11 cellular contexts compared by ENCODE assay signal in the genomic region with DNA sequence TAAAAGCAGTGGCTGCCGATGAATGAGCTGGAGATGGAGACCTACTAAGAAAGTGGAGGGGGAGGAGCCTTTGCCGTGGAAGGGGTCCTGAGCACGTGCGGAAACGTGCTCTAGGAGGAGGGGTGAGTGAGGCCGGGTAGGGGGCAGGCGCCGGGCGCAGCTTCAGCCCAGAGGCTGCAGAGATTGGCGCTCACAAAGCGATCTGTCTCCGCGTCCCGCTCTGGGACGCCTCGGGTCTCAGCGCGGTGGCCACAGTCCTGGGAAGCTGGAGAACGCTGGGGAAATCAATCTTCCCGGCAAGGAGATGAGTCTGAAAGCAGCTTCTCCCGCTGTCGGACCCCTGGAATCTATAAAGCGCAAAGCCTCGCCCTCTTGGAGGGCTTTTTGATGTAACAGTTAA. TPM values are rescaled to one million over a fixed set of nuclear protein-coding genes. Genes with fewer than 3 reads are reported as not detected.
A peak's percentile ranks its signal among the peaks of the same experiment; 100 is the strongest.
DNase-seq lines count a peak whose midpoint lies in the region; ATAC-seq and TF ChIP-seq lines count a peak whose summit lies in the region.
"Had no signal": no experiment of that assay in that cellular context is flagged by ENCODE, and none has a peak within 500 bp of the region (broad histone marks: within the 10 kb centered on the region; RNA-seq: fewer than 3 reads in every experiment).

No MANE protein-coding gene starts in this region.

- ATAC-seq in heart left ventricle: no peak
- no peak for ATAC-seq in activated CD4-positive, alpha-beta T cell treated with anti-CD3 and anti-CD28 coated beads for 36 hours
- no peak for ATAC-seq in HG02588 (IDR thresholded peaks at IDR 0.05; ENCODE audit: unreplicated experiment)

- H3K27me3 ChIP-seq in heart left ventricle (peaks cover 0 to 65% (median 0%) of the 10 kb centered on the region in 9 donors), rectal smooth muscle tissue (ENCODE audit: control insufficient read depth, insufficient read depth, low read length) (no peaks in the 10 kb centered on the region)

- H3K27ac ChIP-seq in heart left ventricle: peak overlapping the region in 1 of 12 donors; percentile 80
- peak overlapping the region; percentile 48 for H3K27ac ChIP-seq in rectal smooth muscle tissue (ENCODE audit: low read depth, low read length)

- intact Hi-C loops in heart left ventricle (cut with DNase I): loop anchor here in 1 of 10 donors (5.0 kb wide), 1 partner anchor 56 kb away; no protein-coding TSS in a partner anchor
- intact Hi-C loops in activated CD4-positive, alpha-beta T cell treated with anti-CD3 and anti-CD28 coated beads for 36 hours (cut with DNase I, micrococcal nuclease): loop anchor here in 1 of 2 experiments (5.0 kb wide), 1 partner anchor 106 kb away; no protein-coding TSS in a partner anchor

- POLR2A ChIA-PET in activated CD4-positive, alpha-beta T cell treated with anti-CD3 and anti-CD28 coated beads for 36 hours (lab: Charles Lee): no interaction called here

- H3K4me3 Mint-ChIP-seq in activated CD4-positive, alpha-beta T cell treated with anti-CD3 and anti-CD28 coated beads for 36 hours: no peak overlapping the region

- DNase-seq in ELR (ENCODE audit: low read depth) (peak; percentile 37), NCI-H524 (lab: John Stamatoyannopoulos, UW) (peak; percentile 21 to 63), heart left ventricle (no peak), NCI-H2171 (lab: John Stamatoyannopoulos, UW) (no peak)
- no peak for DNase-seq in activated CD4-positive, alpha-beta T cell treated with anti-CD3 and anti-CD28 coated beads for 36 hours
- DNase-seq in activated CD4-positive, alpha-beta T cell treated with anti-CD3 and anti-CD28 coated beads for 1 hour: no peak
- DNase-seq: stimulated activated CD4-positive, alpha-beta T cell treated with anti-CD3 and anti-CD28 coated beads, Interleukin-1b, Interleukin-23, amount 100 ng/mL, for 48 hours had no signal

- TF ChIP-seq CTCF in heart left ventricle (IDR thresholded peaks at IDR 0.05): no peak

- no peaks in the 10 kb centered on the region for H3K9me3 ChIP-seq in heart left ventricle

- H3K4me3 ChIP-seq in heart left ventricle (peak overlapping the region; percentile 27 to 65 (median 51)), rectal smooth muscle tissue (ENCODE audit: low read length) (peak overlapping the region; percentile 64)

- peaks cover 0 to 16% (median 0%) of the 10 kb centered on the region in 12 donors for H3K4me1 ChIP-seq in heart left ventricle
- no peaks in the 10 kb centered on the region for H3K4me1 ChIP-seq in rectal smooth muscle tissue (ENCODE audit: control insufficient read depth, insufficient read depth, low read length)

- H3K9ac ChIP-seq in rectal smooth muscle tissue (ENCODE audit: low read length): no peak overlapping the region

- H3K27ac Mint-ChIP-seq in activated CD4-positive, alpha-beta T cell treated with anti-CD3 and anti-CD28 coated beads for 36 hours: no peak overlapping the region

- 0 to 25% (median 12%) methylated on average over 22 to 24 of the region's 24 CpGs for WGBS in heart left ventricle, 4 donors

- no peaks in the 10 kb centered on the region for H3K36me3 Mint-ChIP-seq in activated CD4-positive, alpha-beta T cell treated with anti-CD3 and anti-CD28 coated beads for 36 hours (ENCODE audit: low read depth)

- peaks cover 4% of the 10 kb centered on the region for H3K4me1 Mint-ChIP-seq in activated CD4-positive, alpha-beta T cell treated with anti-CD3 and anti-CD28 coated beads for 36 hours

- no peak for TF ChIP-seq POLR2A in heart left ventricle (IDR thresholded peaks at IDR 0.05)

- H3K27me3 Mint-ChIP-seq in activated CD4-positive, alpha-beta T cell treated with anti-CD3 and anti-CD28 coated beads for 36 hours: peaks cover 43% of the 10 kb centered on the region

- no peaks in the 10 kb centered on the region for H3K9me3 Mint-ChIP-seq in activated CD4-positive, alpha-beta T cell treated with anti-CD3 and anti-CD28 coated beads for 36 hours (ENCODE audit: low read depth)

- H3K36me3 ChIP-seq in heart left ventricle (no peaks in the 10 kb centered on the region), rectal smooth muscle tissue (ENCODE audit: control insufficient read depth, insufficient read depth, low read length) (no peaks in the 10 kb centered on the region)

- CTCF ChIA-PET in activated CD4-positive, alpha-beta T cell treated with anti-CD3 and anti-CD28 coated beads for 36 hours (lab: Charles Lee): no interaction called here

RNA-seq across cellular contexts. Expression of a gene that starts 0.5 kb away (rescaled TPM):
- total RNA-seq in heart left ventricle: 1 to 10 TPM; 2.1 to 6.6 (median 2.7) TPM
- polyA plus RNA-seq in heart left ventricle: 1 to 10 TPM; 2.2 TPM
- total RNA-seq in activated CD4-positive, alpha-beta T cell treated with anti-CD3 and anti-CD28 coated beads for 36 hours: not detected
- total RNA-seq: activated CD8-positive, alpha-beta memory T cell treated with anti-CD3 and anti-CD28 coated beads for 36 hours; OCI-LY7 had no signal

Comparison
In these comparisons a context has a peak if more than half of its experiments do, and no peak if none do; other contexts are left out.
1. DNase-seq: peak in ELR (single experiment) and NCI-H524 (2 of 2); none in heart left ventricle (0 of 5), activated CD4-positive, alpha-beta T cell treated with anti-CD3 and anti-CD28 coated beads for 36 hours (single experiment), NCI-H2171 (single experiment) and activated CD4-positive, alpha-beta T cell treated with anti-CD3 and anti-CD28 coated beads for 1 hour (single experiment).